1 cellular context compared by ENCODE assay signal in the genomic region with DNA sequence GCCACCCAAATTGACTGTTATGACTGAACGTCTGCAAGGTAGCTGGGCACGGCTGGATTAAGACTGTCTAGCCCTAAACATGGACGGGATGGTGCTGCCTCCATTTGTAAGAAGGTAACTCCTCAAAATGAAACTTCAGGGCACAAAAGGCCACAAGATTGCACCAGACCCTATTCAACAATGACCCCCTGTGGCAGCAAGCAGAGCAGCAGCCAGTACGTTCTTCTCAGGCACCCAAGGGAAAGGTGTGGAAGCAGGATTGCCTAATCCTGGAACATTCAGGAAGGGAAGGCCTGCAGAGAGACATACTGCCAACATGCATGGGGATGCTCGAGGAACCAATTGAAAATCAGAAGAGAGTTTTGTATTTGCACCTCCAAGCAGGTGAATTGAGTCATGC.
A peak's percentile ranks its signal among the peaks of the same experiment; 100 is the strongest.
TF ChIP-seq lines count a peak whose summit lies in the region.

No MANE protein-coding gene starts in this region.

TF ChIP-seq in H1, 55 proteins besides CTCF, POLR2A, EP300 and RAD21:
- TF ChIP-seq BRCA1 (IDR thresholded peaks at IDR 0.05; ENCODE audit: low read depth, low read length) (no peak), JUN (IDR thresholded peaks at IDR 0.05; ENCODE audit: low read depth, low read length) (no peak), TCF12 (IDR thresholded peaks at IDR 0.05; ENCODE audit: low read depth, low read length) (no peak), SIN3A (conservative IDR thresholded peaks at IDR 0.05 in 1 of 2, IDR thresholded peaks at IDR 0.05 in 1 of 2; ENCODE audit: low read depth in 1 of 2, low read length in 2 of 2) (no peak), TBP (IDR thresholded peaks at IDR 0.05; ENCODE audit: low read depth, low read length) (no peak), RXRA (IDR thresholded peaks at IDR 0.05; ENCODE audit: insufficient read depth, low read depth, low read length) (no peak), CEBPB (IDR thresholded peaks at IDR 0.05; ENCODE audit: low read depth, low read length) (peak; percentile 94), KDM5A (IDR thresholded peaks at IDR 0.05; ENCODE audit: low read length) (no peak), SIRT6 (IDR thresholded peaks at IDR 0.05; ENCODE audit: low read length) (no peak), HDAC2 (IDR thresholded peaks at IDR 0.05; ENCODE audit: borderline replicate concordance in 1 of 2, low read depth in 2 of 2, low read length in 2 of 2) (no peak)
- TF ChIP-seq, protein P1, sequence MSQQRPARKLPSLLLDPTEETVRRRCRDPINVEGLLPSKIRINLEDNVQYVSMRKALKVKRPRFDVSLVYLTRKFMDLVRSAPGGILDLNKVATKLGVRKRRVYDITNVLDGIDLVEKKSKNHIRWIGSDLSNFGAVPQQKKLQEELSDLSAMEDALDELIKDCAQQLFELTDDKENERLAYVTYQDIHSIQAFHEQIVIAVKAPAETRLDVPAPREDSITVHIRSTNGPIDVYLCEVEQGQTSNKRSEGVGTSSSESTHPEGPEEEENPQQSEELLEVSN (IDR thresholded peaks at IDR 0.05), result 0 out of 2 replicates have a peak, but pooled peaks have one; percentile 29
- TF ChIP-seq, protein P2, sequence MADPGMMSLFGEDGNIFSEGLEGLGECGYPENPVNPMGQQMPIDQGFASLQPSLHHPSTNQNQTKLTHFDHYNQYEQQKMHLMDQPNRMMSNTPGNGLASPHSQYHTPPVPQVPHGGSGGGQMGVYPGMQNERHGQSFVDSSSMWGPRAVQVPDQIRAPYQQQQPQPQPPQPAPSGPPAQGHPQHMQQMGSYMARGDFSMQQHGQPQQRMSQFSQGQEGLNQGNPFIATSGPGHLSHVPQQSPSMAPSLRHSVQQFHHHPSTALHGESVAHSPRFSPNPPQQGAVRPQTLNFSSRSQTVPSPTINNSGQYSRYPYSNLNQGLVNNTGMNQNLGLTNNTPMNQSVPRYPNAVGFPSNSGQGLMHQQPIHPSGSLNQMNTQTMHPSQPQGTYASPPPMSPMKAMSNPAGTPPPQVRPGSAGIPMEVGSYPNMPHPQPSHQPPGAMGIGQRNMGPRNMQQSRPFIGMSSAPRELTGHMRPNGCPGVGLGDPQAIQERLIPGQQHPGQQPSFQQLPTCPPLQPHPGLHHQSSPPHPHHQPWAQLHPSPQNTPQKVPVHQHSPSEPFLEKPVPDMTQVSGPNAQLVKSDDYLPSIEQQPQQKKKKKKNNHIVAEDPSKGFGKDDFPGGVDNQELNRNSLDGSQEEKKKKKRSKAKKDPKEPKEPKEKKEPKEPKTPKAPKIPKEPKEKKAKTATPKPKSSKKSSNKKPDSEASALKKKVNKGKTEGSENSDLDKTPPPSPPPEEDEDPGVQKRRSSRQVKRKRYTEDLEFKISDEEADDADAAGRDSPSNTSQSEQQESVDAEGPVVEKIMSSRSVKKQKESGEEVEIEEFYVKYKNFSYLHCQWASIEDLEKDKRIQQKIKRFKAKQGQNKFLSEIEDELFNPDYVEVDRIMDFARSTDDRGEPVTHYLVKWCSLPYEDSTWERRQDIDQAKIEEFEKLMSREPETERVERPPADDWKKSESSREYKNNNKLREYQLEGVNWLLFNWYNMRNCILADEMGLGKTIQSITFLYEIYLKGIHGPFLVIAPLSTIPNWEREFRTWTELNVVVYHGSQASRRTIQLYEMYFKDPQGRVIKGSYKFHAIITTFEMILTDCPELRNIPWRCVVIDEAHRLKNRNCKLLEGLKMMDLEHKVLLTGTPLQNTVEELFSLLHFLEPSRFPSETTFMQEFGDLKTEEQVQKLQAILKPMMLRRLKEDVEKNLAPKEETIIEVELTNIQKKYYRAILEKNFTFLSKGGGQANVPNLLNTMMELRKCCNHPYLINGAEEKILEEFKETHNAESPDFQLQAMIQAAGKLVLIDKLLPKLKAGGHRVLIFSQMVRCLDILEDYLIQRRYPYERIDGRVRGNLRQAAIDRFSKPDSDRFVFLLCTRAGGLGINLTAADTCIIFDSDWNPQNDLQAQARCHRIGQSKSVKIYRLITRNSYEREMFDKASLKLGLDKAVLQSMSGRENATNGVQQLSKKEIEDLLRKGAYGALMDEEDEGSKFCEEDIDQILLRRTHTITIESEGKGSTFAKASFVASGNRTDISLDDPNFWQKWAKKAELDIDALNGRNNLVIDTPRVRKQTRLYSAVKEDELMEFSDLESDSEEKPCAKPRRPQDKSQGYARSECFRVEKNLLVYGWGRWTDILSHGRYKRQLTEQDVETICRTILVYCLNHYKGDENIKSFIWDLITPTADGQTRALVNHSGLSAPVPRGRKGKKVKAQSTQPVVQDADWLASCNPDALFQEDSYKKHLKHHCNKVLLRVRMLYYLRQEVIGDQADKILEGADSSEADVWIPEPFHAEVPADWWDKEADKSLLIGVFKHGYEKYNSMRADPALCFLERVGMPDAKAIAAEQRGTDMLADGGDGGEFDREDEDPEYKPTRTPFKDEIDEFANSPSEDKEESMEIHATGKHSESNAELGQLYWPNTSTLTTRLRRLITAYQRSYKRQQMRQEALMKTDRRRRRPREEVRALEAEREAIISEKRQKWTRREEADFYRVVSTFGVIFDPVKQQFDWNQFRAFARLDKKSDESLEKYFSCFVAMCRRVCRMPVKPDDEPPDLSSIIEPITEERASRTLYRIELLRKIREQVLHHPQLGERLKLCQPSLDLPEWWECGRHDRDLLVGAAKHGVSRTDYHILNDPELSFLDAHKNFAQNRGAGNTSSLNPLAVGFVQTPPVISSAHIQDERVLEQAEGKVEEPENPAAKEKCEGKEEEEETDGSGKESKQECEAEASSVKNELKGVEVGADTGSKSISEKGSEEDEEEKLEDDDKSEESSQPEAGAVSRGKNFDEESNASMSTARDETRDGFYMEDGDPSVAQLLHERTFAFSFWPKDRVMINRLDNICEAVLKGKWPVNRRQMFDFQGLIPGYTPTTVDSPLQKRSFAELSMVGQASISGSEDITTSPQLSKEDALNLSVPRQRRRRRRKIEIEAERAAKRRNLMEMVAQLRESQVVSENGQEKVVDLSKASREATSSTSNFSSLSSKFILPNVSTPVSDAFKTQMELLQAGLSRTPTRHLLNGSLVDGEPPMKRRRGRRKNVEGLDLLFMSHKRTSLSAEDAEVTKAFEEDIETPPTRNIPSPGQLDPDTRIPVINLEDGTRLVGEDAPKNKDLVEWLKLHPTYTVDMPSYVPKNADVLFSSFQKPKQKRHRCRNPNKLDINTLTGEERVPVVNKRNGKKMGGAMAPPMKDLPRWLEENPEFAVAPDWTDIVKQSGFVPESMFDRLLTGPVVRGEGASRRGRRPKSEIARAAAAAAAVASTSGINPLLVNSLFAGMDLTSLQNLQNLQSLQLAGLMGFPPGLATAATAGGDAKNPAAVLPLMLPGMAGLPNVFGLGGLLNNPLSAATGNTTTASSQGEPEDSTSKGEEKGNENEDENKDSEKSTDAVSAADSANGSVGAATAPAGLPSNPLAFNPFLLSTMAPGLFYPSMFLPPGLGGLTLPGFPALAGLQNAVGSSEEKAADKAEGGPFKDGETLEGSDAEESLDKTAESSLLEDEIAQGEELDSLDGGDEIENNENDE (IDR thresholded peaks at IDR 0.05; ENCODE audit: insufficient replicate concordance, low read length), result no peak
